ENCODE assay signal across 1 cellular context in genomic region chr2:240704651-240705050, GRCh38.
TF ChIP-seq lines count a peak whose summit lies in the region.

No MANE protein-coding gene starts in this region.

TF ChIP-seq in GM23338, 12 proteins besides CTCF, POLR2A, EP300 and RAD21 (continued from another document):
- TF ChIP-seq REST (IDR thresholded peaks at IDR 0.05; ENCODE audit: unreplicated experiment) (no peak), NANOG (IDR thresholded peaks at IDR 0.05; ENCODE audit: borderline replicate concordance) (no peak), ETS1 (IDR thresholded peaks at IDR 0.05) (no peak)
